ENCODE assay signal across 22 cellular contexts in the genomic region with DNA sequence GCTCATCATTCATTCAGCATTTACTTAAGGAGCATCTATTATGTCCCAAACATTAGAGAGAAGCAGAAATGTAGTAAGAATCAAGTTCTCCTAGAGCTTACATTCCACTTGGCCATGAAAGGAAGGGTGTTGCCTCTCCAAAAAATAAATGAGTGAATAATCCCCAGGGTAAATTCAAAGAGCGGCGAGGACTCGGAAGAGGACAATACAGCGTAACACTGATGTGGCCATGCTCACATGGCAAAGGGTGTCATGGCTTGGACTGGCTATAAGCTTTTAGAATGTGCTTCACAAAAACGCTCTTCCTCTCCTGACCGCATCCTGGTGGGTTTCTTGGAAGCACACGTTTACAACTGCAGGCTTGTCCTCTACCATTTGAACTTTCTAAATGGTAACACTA.
"Had no signal": no experiment of that assay in that cellular context is flagged by ENCODE, and none has a peak within 500 bp of the region (broad histone marks: within the 10 kb centered on the region; RNA-seq: fewer than 3 reads in every experiment).

No MANE protein-coding gene starts in this region.

- H3K36me3 ChIP-seq: cardiac muscle cell, colonic mucosa, pancreas, spleen, tibial nerve had no signal

- H3K27me3 ChIP-seq: cardiac muscle cell, colonic mucosa, pancreas, spleen, tibial nerve had no signal

- H3K4me3 ChIP-seq: cardiac muscle cell, colonic mucosa, pancreas, psoas muscle, spleen, tibial nerve had no signal

- DNase-seq: activated CD4-positive, alpha-beta T cell treated with anti-CD3 and anti-CD28 coated beads for 4 hours; activated CD4-positive, alpha-beta T cell treated with anti-CD3 and anti-CD28 coated beads, Interleukin-2, amount 50 U/mL, for 4 hours; activated effector memory CD4-positive, alpha-beta T cell treated with Interleukin-2 at 50 U/mL for 16 hours; activated naive CD4-positive, alpha-beta T cell treated with Interleukin-2 at 50 U/mL for 16 hours; anterior cingulate cortex; cerebellar nuclear complex; colonic mucosa; effector CD8-positive, alpha-beta T cell; head of caudate nucleus; hippocampal formation; left cardiac atrium; left ventricle myocardium superior; naive B cell; nephron progenitor cell; pancreas; psoas muscle; spleen; stimulated activated naive CD4-positive, alpha-beta T cell treated with Interleukin-2 at 50 U/mL for 16 hours had no signal

- H3K27ac Mint-ChIP-seq: activated naive CD8-positive, alpha-beta T cell; naive B cell; nephron progenitor cell; T-helper 2 cell treated with Interferon-gamma antibody and Interleukin-4, amounts not matched to agents 5 μg/mL and 100 μg/mL, for 36 hours had no signal

- H3K9me3 ChIP-seq: colonic mucosa, pancreas, psoas muscle, spleen, tibial nerve had no signal

- ATAC-seq: left cardiac atrium, left ventricle myocardium superior, pancreas, psoas muscle had no signal

- H3K27me3 Mint-ChIP-seq: activated naive CD8-positive, alpha-beta T cell had no signal

- H3K9me3 Mint-ChIP-seq: naive B cell; nephron progenitor cell; T-helper 2 cell treated with Interferon-gamma antibody and Interleukin-4, amounts not matched to agents 5 μg/mL and 100 μg/mL, for 36 hours had no signal

- H3K36me3 Mint-ChIP-seq: activated naive CD8-positive, alpha-beta T cell; naive B cell had no signal

- H3K4me3 Mint-ChIP-seq: activated naive CD8-positive, alpha-beta T cell; naive B cell; nephron progenitor cell; T-helper 2 cell treated with Interferon-gamma antibody and Interleukin-4, amounts not matched to agents 5 μg/mL and 100 μg/mL, for 36 hours had no signal

- H3K27ac ChIP-seq: cardiac muscle cell, colonic mucosa, pancreas, psoas muscle, spleen, tibial nerve had no signal

- H3K4me1 ChIP-seq: colonic mucosa, pancreas, psoas muscle, spleen, tibial nerve had no signal

- H3K4me1 Mint-ChIP-seq: naive B cell had no signal
